23 cellular contexts compared by ENCODE assay signal in genomic region chr13:112172017-112172416, GRCh38.
"Had no signal": no experiment of that assay in that cellular context is flagged by ENCODE, and none has a peak within 500 bp of the region (broad histone marks: within the 10 kb centered on the region; RNA-seq: fewer than 3 reads in every experiment).

No MANE protein-coding gene starts in this region.

- ATAC-seq: activated CD4-positive, alpha-beta T cell treated with anti-CD3 and anti-CD28 coated beads for 36 hours; activated CD8-positive, alpha-beta T cell treated with anti-CD3 and anti-CD28 coated beads, Interleukin-2, amount 10 ng/mL, durations not matched to agents 7 days and 5 days; activated T-cell treated with anti-CD3 and anti-CD28 coated beads, Interleukin-2, amount 50 U/mL, for 4 hours; activated T-helper 17 cell treated with anti-CD3 and anti-CD28 coated beads, Interleukin-2, amount 50 U/mL, for 72 hours; body of pancreas; esophagus mucosa; T-helper 17 cell had no signal

- H3K4me3 ChIP-seq: adrenal gland, body of pancreas, heart left ventricle had no signal

- FAIRE-seq: colon, frontal cortex had no signal

- H3K27ac ChIP-seq: adrenal gland, body of pancreas, heart left ventricle had no signal

- H3K36me3 ChIP-seq: adrenal gland, heart left ventricle had no signal

- DNase-seq: activated CD4-positive, alpha-beta memory T cell treated with anti-CD3 and anti-CD28 coated beads for 36 hours; activated CD4-positive, alpha-beta T cell treated with anti-CD3 and anti-CD28 coated beads for 36 hours; activated CD4-positive, alpha-beta T cell treated with anti-CD3 and anti-CD28 coated beads, Interleukin-2, amount 10 ng/mL, durations not matched to agents 24 days and 14 days; activated CD4-positive, CD25-positive, alpha-beta regulatory T cell; activated CD4-positive, CD25-positive, alpha-beta regulatory T cell treated with anti-CD3 and anti-CD28 coated beads, Interleukin-2, amount 50 U/mL, for 72 hours; activated CD8-positive, alpha-beta T cell treated with anti-CD3 and anti-CD28 coated beads, Interleukin-2, amount 10 ng/mL, durations not matched to agents 7 days and 5 days; activated effector memory CD4-positive, alpha-beta T cell treated with Interleukin-2 at 50 U/mL for 16 hours; activated gamma-delta T cell treated with Interleukin-2 at 50 U/mL for 16 hours; activated naive CD4-positive, alpha-beta T cell treated with anti-CD3 and anti-CD28 coated beads, Interleukin-2, amount 50 U/mL, for 16 hours; activated naive CD4-positive, alpha-beta T cell treated with Interleukin-2 at 50 U/mL for 16 hours; activated T-cell treated with anti-CD3 and anti-CD28 coated beads, Interleukin-2, amount 50 U/mL, for 4 hours; body of pancreas; effector CD8-positive, alpha-beta T cell; foreskin fibroblast; heart left ventricle; T-helper 1 cell; T-helper 17 cell; T1000 had no signal

- H3K9me3 ChIP-seq: adrenal gland, body of pancreas had no signal

- H3K4me1 ChIP-seq: adrenal gland, body of pancreas had no signal

- H3K27me3 ChIP-seq: adrenal gland had no signal
